ENCODE assay signal across 10 cellular contexts in the genomic region with DNA sequence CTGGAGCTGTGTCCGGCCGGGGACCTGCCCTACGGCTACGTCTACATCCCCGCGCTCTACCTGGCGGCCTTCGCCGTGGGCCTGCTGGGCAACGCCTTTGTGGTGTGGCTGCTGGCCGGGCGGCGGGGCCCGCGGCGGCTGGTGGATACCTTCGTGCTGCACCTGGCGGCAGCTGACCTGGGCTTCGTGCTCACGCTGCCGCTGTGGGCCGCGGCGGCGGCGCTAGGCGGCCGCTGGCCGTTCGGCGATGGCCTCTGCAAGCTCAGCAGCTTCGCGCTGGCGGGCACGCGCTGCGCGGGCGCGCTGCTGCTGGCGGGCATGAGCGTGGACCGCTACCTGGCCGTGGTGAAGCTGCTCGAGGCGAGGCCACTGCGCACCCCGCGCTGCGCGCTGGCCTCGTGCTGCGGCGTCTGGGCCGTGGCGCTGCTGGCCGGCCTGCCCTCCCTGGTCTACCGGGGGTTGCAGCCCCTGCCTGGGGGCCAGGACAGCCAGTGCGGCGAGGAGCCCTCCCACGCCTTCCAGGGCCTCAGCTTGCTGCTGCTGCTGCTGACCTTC. TPM values are rescaled to one million over a fixed set of nuclear protein-coding genes. Genes with fewer than 3 reads are reported as not detected.
A peak's percentile ranks its signal among the peaks of the same experiment; 100 is the strongest.
DNase-seq lines count a peak whose midpoint lies in the region; ATAC-seq and TF ChIP-seq lines count a peak whose summit lies in the region.
"Had no signal": no experiment of that assay in that cellular context is flagged by ENCODE, and none has a peak within 500 bp of the region (broad histone marks: within the 10 kb centered on the region; RNA-seq: fewer than 3 reads in every experiment).

No MANE protein-coding gene starts in this region.

- dilution Hi-C loops in IMR-90 (cut with HindIII; ENCODE audit: low sequenced_read_pairs, unreplicated experiment) = no loop called here

- no peak overlapping the region for H4K8ac ChIP-seq in IMR-90 (ENCODE audit: low read depth in 2 of 2, low read length in 2 of 2)

- no peak overlapping the region for H3K4ac ChIP-seq in IMR-90 (ENCODE audit: low read depth, low read length)

- H3K4me2 ChIP-seq in IMR-90 (ENCODE audit: low read depth, low read length) = peak overlapping the region; percentile 28

- no peaks in the 10 kb centered on the region for H4K20me1 ChIP-seq in IMR-90 (ENCODE audit: insufficient read depth, low read length)

- CTCF ChIA-PET in IMR-90 (lab: Yijun Ruan, JAX) = no interaction called here

- intact Hi-C loops in IMR-90 (cut with micrococcal nuclease) = no loop called here

- H2BK15ac ChIP-seq in IMR-90 (ENCODE audit: low read depth, low read length) = no peak overlapping the region

- H2BK20ac ChIP-seq in IMR-90 (ENCODE audit: low read depth, low read length) = no peak overlapping the region

- no peak for TF ChIP-seq POLR2A in IMR-90 (IDR thresholded peaks at IDR 0.05; ENCODE audit: low read depth, low read length)

- no peaks in the 10 kb centered on the region for H3K9me3 ChIP-seq in IMR-90 (ENCODE audit: control insufficient read depth, insufficient read depth, low read length)
- no peaks in the 10 kb centered on the region for H3K9me3 ChIP-seq in endodermal cell (ENCODE audit: control insufficient read depth, low read length)

- H3K9me3 Mint-ChIP-seq in endodermal cell (no peaks in the 10 kb centered on the region), naive B cell (no peaks in the 10 kb centered on the region)

- BruUV-seq in IMR-90 (replicated peaks; lab: Mats Ljungman, UMichigan) = no TSS peak

- peak; percentile 15; the same call in 1 of the 2 replicates for TF ChIP-seq CTCF in 22Rv1 (IDR thresholded peaks at IDR 0.05)
- TF ChIP-seq CTCF in IMR-90 (conservative IDR thresholded peaks at IDR 0.05; ENCODE audit: low read depth, low read length) = no peak
- TF ChIP-seq CTCF in endodermal cell (conservative IDR thresholded peaks at IDR 0.05) = no peak

- no peak overlapping the region for H3K56ac ChIP-seq in IMR-90 (ENCODE audit: extremely low read depth, insufficient read depth, low read length)

- H3K14ac ChIP-seq in IMR-90 (replicated peaks; ENCODE audit: low read depth, low read length) = no peak overlapping the region

- no peaks in the 10 kb centered on the region; the same call in 1 of the 2 replicates for H3K9me1 ChIP-seq in IMR-90 (ENCODE audit: insufficient read depth, low read length)

- H3K9ac ChIP-seq in IMR-90 (ENCODE audit: low read depth, low read length) (no peak overlapping the region), endodermal cell (ENCODE audit: extremely low read depth, low read length, poor library complexity, severe bottlenecking) (no peak overlapping the region)

- H3K36me3 Mint-ChIP-seq in endodermal cell (ENCODE audit: low read depth) (no peaks in the 10 kb centered on the region), naive B cell (peaks cover 0 to 14% of the 10 kb centered on the region in 2 donors)

- WGBS in IMR-90 (ENCODE audit: extremely low coverage in 2 of 2, insufficient read length in 1 of 2), 2 experiments = 9% methylated on average over 42 of the region's 61 CpGs; no CpG with 5 or more reads in 1 of the 2 experiments
- WGBS in endodermal cell (ENCODE audit: insufficient coverage in 1 of 2, insufficient read length in 1 of 2), 2 experiments = 75 to 90% methylated on average over 27 to 61 of the region's 61 CpGs

- no peak overlapping the region for H2BK5ac ChIP-seq in IMR-90 (ENCODE audit: low read depth, low read length, poor library complexity, severe bottlenecking)

- H2BK120ac ChIP-seq in IMR-90 (ENCODE audit: low read depth, low read length) = no peak overlapping the region

- no peak overlapping the region for H4K5ac ChIP-seq in IMR-90 (ENCODE audit: low read depth, low read length)

- ATAC-seq in IMR-90 (ENCODE audit: low read depth) = peak; percentile 44
- ATAC-seq in naive B cell (ENCODE audit: low read depth in 2 of 2) = no peak
- ATAC-seq in HG03378 (IDR thresholded peaks at IDR 0.05; ENCODE audit: unreplicated experiment) = no peak

- H3K4me1 Mint-ChIP-seq in endodermal cell (peaks cover 14% of the 10 kb centered on the region), naive B cell (peaks cover 13 to 34% (median 27%) of the 10 kb centered on the region in 3 donors)

- H3K18ac ChIP-seq in IMR-90 (ENCODE audit: low read depth, low read length) = no peak overlapping the region

- H3K4me3 ChIP-seq in IMR-90 (ENCODE audit: insufficient read depth, low read depth, low read length) (no peak overlapping the region), endodermal cell (ENCODE audit: low read length) (no peak overlapping the region)

- H3K36me3 ChIP-seq in IMR-90 (ENCODE audit: control insufficient read depth, insufficient read depth, low read length) (no peaks in the 10 kb centered on the region), endodermal cell (ENCODE audit: control insufficient read depth, insufficient read depth, low read length) (no peaks in the 10 kb centered on the region)

- H3K27me3 Mint-ChIP-seq in endodermal cell (ENCODE audit: insufficient read depth) (peaks cover 19% of the 10 kb centered on the region), naive B cell (peaks cover 42 to 57% (median 48%) of the 10 kb centered on the region in 3 donors)

- no peak overlapping the region for H2AK5ac ChIP-seq in IMR-90 (ENCODE audit: low read depth, low read length)

- no peak overlapping the region for H3K27ac Mint-ChIP-seq in endodermal cell
- H3K27ac Mint-ChIP-seq in naive B cell = peak overlapping the region in 1 of 6 donors; percentile 55

- TF ChIP-seq RAD21 in IMR-90 (IDR thresholded peaks at IDR 0.05; ENCODE audit: low read length) = no peak

- H3K4me3 Mint-ChIP-seq in endodermal cell = no peak overlapping the region
- peak overlapping the region in 5 of 8 donors; percentile 60 to 74 (median 62) for H3K4me3 Mint-ChIP-seq in naive B cell

- no peak overlapping the region for H3K27ac ChIP-seq in 22Rv1
- no peak overlapping the region for H3K27ac ChIP-seq in IMR-90 (ENCODE audit: insufficient read depth, low read length)
- H3K27ac ChIP-seq in endodermal cell (ENCODE audit: low read depth, low read length) = no peak overlapping the region

- H3K4me1 ChIP-seq in IMR-90 (ENCODE audit: control insufficient read depth, insufficient read depth, low read length) (peaks cover 6% of the 10 kb centered on the region), endodermal cell (ENCODE audit: control insufficient read depth, insufficient read depth, low read length) (no peaks in the 10 kb centered on the region)

- POLR2A ChIA-PET in IMR-90 (lab: Charles Lee; ENCODE audit: unreplicated experiment) = no interaction called here

- H3K79me1 ChIP-seq in IMR-90 (ENCODE audit: low read depth in 1 of 2, low read length in 2 of 2) = no peaks in the 10 kb centered on the region

- H4K91ac ChIP-seq in IMR-90 (ENCODE audit: insufficient read depth, low read depth, low read length) = no peak overlapping the region

- DNase-seq in IMR-90 (no peak), endodermal cell (peak; percentile 61), naive B cell (no peak), NCI-H524 (lab: John Stamatoyannopoulos, UW) (no peak), 8988T (no peak)
- DNase-seq in stimulated activated CD8-positive, alpha-beta memory T cell treated with anti-CD3 and anti-CD28 coated beads, Interleukin-4, amount 100 ng/mL, for 48 hours = no peak
- DNase-seq: NCI-H446 treated with DMSO at 0.1 percent for 48 hours had no signal

- H3K27me3 ChIP-seq in IMR-90 (ENCODE audit: control insufficient read depth, insufficient read depth, low read length) (peaks cover 72% of the 10 kb centered on the region), endodermal cell (ENCODE audit: control insufficient read depth, insufficient read depth, low read length, poor library complexity, severe bottlenecking) (no peaks in the 10 kb centered on the region)

- in situ Hi-C loops in IMR-90 (cut with MboI; ENCODE audit: low sequenced_read_pairs) = no loop called here

- peak overlapping the region; percentile 82 for H2AFZ ChIP-seq in IMR-90 (replicated peaks; ENCODE audit: low read length, poor library complexity)

- no peak overlapping the region for H3K23ac ChIP-seq in IMR-90 (ENCODE audit: low read depth, low read length)

- peak overlapping the region; percentile 52 for H2AK9ac ChIP-seq in IMR-90 (replicated peaks; ENCODE audit: low read depth, low read length, poor library complexity)

TF ChIP-seq in IMR-90, 13 proteins besides CTCF, POLR2A, EP300 and RAD21 (continues in another document):
- TF ChIP-seq RFX5 (IDR thresholded peaks at IDR 0.05; ENCODE audit: low read depth, low read length) = no peak
- no peak for TF ChIP-seq BHLHE40 (IDR thresholded peaks at IDR 0.05; ENCODE audit: low read depth, low read length)
- TF ChIP-seq RCOR1 (IDR thresholded peaks at IDR 0.05; ENCODE audit: insufficient replicate concordance, low read length) = no peak
- no peak for TF ChIP-seq MAZ (IDR thresholded peaks at IDR 0.05; ENCODE audit: borderline replicate concordance, low read depth, low read length)
- no peak for TF ChIP-seq USF2 (IDR thresholded peaks at IDR 0.05; ENCODE audit: low read depth, low read length)
- no peak for TF ChIP-seq FOS (IDR thresholded peaks at IDR 0.05; ENCODE audit: low read depth, low read length)
- TF ChIP-seq MXI1 (IDR thresholded peaks at IDR 0.05; ENCODE audit: borderline replicate concordance, low read depth, low read length) = no peak

RNA-seq across cellular contexts. Expression of gene GPR25, which starts 0.4 kb away (rescaled TPM):
- not detected in 2 replicates for total RNA-seq in IMR-90 (2012; rRNA removed)
- polyA plus RNA-seq in IMR-90 (2012; rRNA removed) = not detected in 2 replicates
- polyA plus RNA-seq in IMR-90 (2012; cell fraction: cytosol; rRNA removed) = not detected in 2 replicates
- not detected in 2 replicates for polyA plus RNA-seq in IMR-90 (2012; cell fraction: nucleus; rRNA removed; ENCODE audit: low replicate concordance)
- not detected for total RNA-seq in endodermal cell
- polyA plus RNA-seq in endodermal cell (2013, experiment 1 of 2) = not detected
- polyA plus RNA-seq in endodermal cell (2013, experiment 2 of 2) = not detected
- under 1 TPM in 2 of 6 donors, not detected in 4; 0.26 to 0.29 TPM for polyA plus RNA-seq in naive B cell (ENCODE audit: low read depth in 6 of 6)
- total RNA-seq: SK-MEL-5 had no signal

RNA-seq across cellular contexts. Expression of gene INAVA, which starts 21.5 kb away (rescaled TPM):
- total RNA-seq in IMR-90 (2012; rRNA removed) = under 0.01 TPM in 1 of 2 replicates, not detected in the other
- 0.07 and 0.13 TPM in 2 replicates for polyA plus RNA-seq in IMR-90 (2012; rRNA removed)
- 0.02 and 0.21 TPM in 2 replicates for polyA plus RNA-seq in IMR-90 (2012; cell fraction: cytosol; rRNA removed)
- 0.24 and 0.48 TPM in 2 replicates for polyA plus RNA-seq in IMR-90 (2012; cell fraction: nucleus; rRNA removed; ENCODE audit: low replicate concordance)
- 10 to 100 TPM; 59.5 to 61.5 TPM for total RNA-seq in endodermal cell
- polyA plus RNA-seq in endodermal cell (2013, experiment 1 of 2) = 27.8 TPM
- polyA plus RNA-seq in endodermal cell (2013, experiment 2 of 2) = 26.1 TPM
- not detected for polyA plus RNA-seq in naive B cell (ENCODE audit: low read depth in 6 of 6)
- total RNA-seq: SK-MEL-5 had no signal

Comparison
In these comparisons a context has a peak if more than half of its experiments do, and no peak if none do; other contexts are left out.
1. RNA of gene INAVA, which starts 21.5 kb away (total RNA-seq): 59.5 to 61.5 TPM in endodermal cell; under 0.01 TPM in IMR-90; every median in the first group is over 10 times any median in the second.